8 cellular contexts compared by ENCODE assay signal in genomic region chr15:85704021-85704420, GRCh38.
DNase-seq lines count a peak whose midpoint lies in the region; ATAC-seq, FAIRE-seq and TF ChIP-seq lines count a peak whose summit lies in the region.

No MANE protein-coding gene starts in this region.

- 77% methylated on average over 3 of the region's 3 CpGs for WGBS in A549 (ENCODE audit: missing lambda C conversion rate)

- H3K4me3 Mint-ChIP-seq in nephron progenitor cell (no peak overlapping the region), Caco-2 (ENCODE audit: unreplicated experiment) (no peak overlapping the region), CD14-positive monocyte (no peak overlapping the region)

- H3K9me3 Mint-ChIP-seq in nephron progenitor cell (no peaks in the 10 kb centered on the region), Caco-2 (ENCODE audit: unreplicated experiment) (no peaks in the 10 kb centered on the region), CD14-positive monocyte (no peaks in the 10 kb centered on the region)

- H3K4me1 ChIP-seq in A549, result peaks cover 26% of the 10 kb centered on the region
- peaks cover 12 to 41% of the 10 kb centered on the region in 2 donors for H3K4me1 ChIP-seq in ascending aorta
- H3K4me1 ChIP-seq in Caco-2, result peaks cover 28% of the 10 kb centered on the region

- no peak overlapping the region for H3K4me2 ChIP-seq in A549

- POLR2A ChIA-PET in A549 (lab: Yijun Ruan, JAX) (no interaction called here), Caco-2 (lab: Charles Lee) (no interaction called here)

- no peak for TF ChIP-seq POLR2A in A549 (IDR thresholded peaks at IDR 0.05; ENCODE audit: low read length)

- peak overlapping the region; percentile 88 for H3K27ac Mint-ChIP-seq in nephron progenitor cell
- H3K27ac Mint-ChIP-seq in Caco-2 (ENCODE audit: unreplicated experiment), result no peak overlapping the region
- H3K27ac Mint-ChIP-seq in CD14-positive monocyte, result peak overlapping the region in 3 of 7 donors; percentile 40 to 90 (median 46)

- TF ChIP-seq CTCF in A549 (IDR thresholded peaks at IDR 0.05) (no peak), ascending aorta (IDR thresholded peaks at IDR 0.05) (no peak), nephron progenitor cell (IDR thresholded peaks at IDR 0.05) (no peak), Caco-2 (IDR thresholded peaks at IDR 0.05; ENCODE audit: insufficient read depth in 1 of 2, low read depth in 1 of 2, low read length in 1 of 2, severe bottlenecking in 1 of 2, unreplicated experiment in 1 of 2) (no peak), CD14-positive monocyte (IDR thresholded peaks at IDR 0.05) (no peak)

- no peak for TF ChIP-seq EP300 in A549 (IDR thresholded peaks at IDR 0.05)

- H3K4me1 Mint-ChIP-seq in nephron progenitor cell (peaks cover 62% of the 10 kb centered on the region), Caco-2 (ENCODE audit: low read depth, unreplicated experiment) (peaks cover 35% of the 10 kb centered on the region), CD14-positive monocyte (peaks cover 45% of the 10 kb centered on the region)

- ATAC-seq in A549 (no peak), HG02610 (IDR thresholded peaks at IDR 0.05; ENCODE audit: unreplicated experiment) (peak; percentile 22)

- H3K27me3 ChIP-seq in ascending aorta, result no peaks in the 10 kb centered on the region
- H3K27me3 ChIP-seq in Caco-2 (replicated peaks; ENCODE audit: control insufficient read depth, insufficient read depth, low read length), result no peaks in the 10 kb centered on the region

- peaks cover 28% of the 10 kb centered on the region for H3K36me3 Mint-ChIP-seq in nephron progenitor cell (ENCODE audit: low read depth)
- H3K36me3 Mint-ChIP-seq in Caco-2 (ENCODE audit: insufficient read depth, unreplicated experiment), result peaks cover 33% of the 10 kb centered on the region
- peaks cover 71 to 90% of the 10 kb centered on the region in 2 donors for H3K36me3 Mint-ChIP-seq in CD14-positive monocyte

- H3K4me3 ChIP-seq in A549 (no peak overlapping the region), ascending aorta (peak overlapping the region in 1 of 2 donors; percentile 26), Caco-2 (ENCODE audit: low read depth, low read length) (no peak overlapping the region)

- no peak for TF ChIP-seq RAD21 in A549 (conservative IDR thresholded peaks at IDR 0.05 in 1 of 2, IDR thresholded peaks at IDR 0.05 in 1 of 2)

- FAIRE-seq in A549 (lab: Jason Lieb, UNC), result peak; percentile 13

- H3K9me3 ChIP-seq in A549 (no peaks in the 10 kb centered on the region), ascending aorta (no peaks in the 10 kb centered on the region), Caco-2 (no peaks in the 10 kb centered on the region)

- H3K27me3 Mint-ChIP-seq in nephron progenitor cell (ENCODE audit: low read depth, poor library complexity) (no peaks in the 10 kb centered on the region), Caco-2 (ENCODE audit: insufficient read depth, unreplicated experiment) (no peaks in the 10 kb centered on the region), CD14-positive monocyte (ENCODE audit: low read depth in 3 of 3) (no peaks in the 10 kb centered on the region)

- intact Hi-C loops in ascending aorta (cut with DNase I) (no loop called here), Caco-2 (cut with micrococcal nuclease; ENCODE audit: unreplicated experiment) (no loop called here), CD14-positive monocyte (cut with micrococcal nuclease) (no loop called here)

- H3K27ac ChIP-seq in A549, result no peak overlapping the region
- peak overlapping the region; percentile 57 to 81 for H3K27ac ChIP-seq in ascending aorta

- DNase-seq in A549 (ENCODE audit: low read depth in 1 of 2, low spot score in 1 of 2), result no peak
- DNase-seq in ascending aorta (ENCODE audit: low spot score in 2 of 2), result no peak
- DNase-seq in nephron progenitor cell, result no peak
- DNase-seq in NCI-H2171 treated with DMSO at 0.1 percent for 48 hours (lab: John Stamatoyannopoulos, UW), result no peak
- DNase-seq in Caco-2, result no peak
- no peak for DNase-seq in NCI-H345 treated with DMSO at 0.1 percent for 48 hours (lab: John Stamatoyannopoulos, UW; ENCODE audit: unreplicated experiment)
- DNase-seq in CD14-positive monocyte (ENCODE audit: low spot score), result no peak

- BruUV-seq in Caco-2 (replicated peaks; lab: Mats Ljungman, UMichigan), result no TSS peak

- H3K36me3 ChIP-seq in ascending aorta (peaks cover 7 to 13% of the 10 kb centered on the region in 2 donors), Caco-2 (ENCODE audit: control insufficient read depth, insufficient read depth, low read length) (peaks cover 1% of the 10 kb centered on the region; the same call in 1 of the 2 replicates)

- CTCF ChIA-PET in A549 (lab: Yijun Ruan, JAX) (interaction anchor here (0.8 kb wide), 1 partner anchor 22 kb away, joined by 3 read pairs; no protein-coding TSS in a partner anchor), Caco-2 (lab: Charles Lee) (no interaction called here)

TF ChIP-seq in A549, 52 proteins besides CTCF, POLR2A, EP300 and RAD21:
- TF ChIP-seq CHD2 (IDR thresholded peaks at IDR 0.05; ENCODE audit: low read length, partially characterized antibody) (no peak), BCL3 (IDR thresholded peaks at IDR 0.05) (no peak), RARB (CRISPR knock-in tag; IDR thresholded peaks at IDR 0.05) (no peak), ELK1 (IDR thresholded peaks at IDR 0.05; ENCODE audit: low read depth, low read length) (no peak), POLR2AphosphoS2 (conservative IDR thresholded peaks at IDR 0.05; ENCODE audit: low read length) (no peak), NPAS2 (CRISPR knock-in tag; IDR thresholded peaks at IDR 0.05; ENCODE audit: borderline replicate concordance) (no peak), PBX3 (IDR thresholded peaks at IDR 0.05) (no peak)

Comparison
In these comparisons a context has a peak if more than half of its experiments do, and no peak if none do; other contexts are left out.
1. H3K27ac ChIP-seq: peak in ascending aorta (2 of 2); none in A549 (0 of 2).